ENCODE assay signal across 14 cellular contexts in the genomic region with DNA sequence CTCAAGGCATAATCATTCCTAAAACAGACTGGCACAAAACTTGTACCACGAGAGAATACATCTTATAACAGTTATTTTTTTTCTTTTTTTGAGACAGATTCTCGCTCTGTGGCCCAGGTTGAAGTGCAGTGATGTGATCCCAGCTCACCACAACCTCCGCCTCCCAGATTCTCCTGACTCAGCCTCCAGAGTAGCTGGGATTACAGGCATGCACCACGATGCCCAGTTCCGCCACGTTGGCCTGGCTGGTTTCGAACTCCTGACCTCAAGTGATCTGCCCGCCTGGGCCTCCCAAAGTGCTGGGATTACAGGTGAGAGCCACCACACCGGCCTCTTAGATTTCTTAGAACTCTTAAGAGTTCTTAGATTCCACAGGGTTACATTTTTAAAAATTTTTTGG. TPM values are rescaled to one million over a fixed set of nuclear protein-coding genes. Genes with fewer than 3 reads are reported as not detected.
DNase-seq lines count a peak whose midpoint lies in the region; ATAC-seq and TF ChIP-seq lines count a peak whose summit lies in the region.
"Had no signal": no experiment of that assay in that cellular context is flagged by ENCODE, and none has a peak within 500 bp of the region (broad histone marks: within the 10 kb centered on the region; RNA-seq: fewer than 3 reads in every experiment).

No MANE protein-coding gene starts in this region.

- H2AFZ ChIP-seq in Loucy (ENCODE audit: low read length) (no peak overlapping the region), mammary epithelial cell (ENCODE audit: low read depth, low read length) (no peak overlapping the region)

- peaks cover 8 to 71% (median 15%) of the 10 kb centered on the region in 3 donors for H3K36me3 Mint-ChIP-seq in CD8-positive, alpha-beta memory T cell
- H3K36me3 Mint-ChIP-seq in neural crest cell (ENCODE audit: low read depth): peaks cover 21% of the 10 kb centered on the region

- peaks cover 27% of the 10 kb centered on the region for H3K36me3 ChIP-seq in CD8-positive, alpha-beta memory T cell (ENCODE audit: insufficient read depth, low read length)
- peaks cover 39% of the 10 kb centered on the region for H3K36me3 ChIP-seq in Loucy (ENCODE audit: insufficient read depth, low read length)
- peaks cover 21% of the 10 kb centered on the region for H3K36me3 ChIP-seq in mammary epithelial cell (ENCODE audit: insufficient read depth, low read length)
- peaks cover 4 to 59% (median 43%) of the 10 kb centered on the region in 6 donors for H3K36me3 ChIP-seq in spleen

- H3K27ac Mint-ChIP-seq in CD8-positive, alpha-beta memory T cell: peak overlapping the region; percentile 10 to 89 (median 72)
- no peak overlapping the region for H3K27ac Mint-ChIP-seq in neural crest cell (ENCODE audit: unreplicated experiment)

- peaks cover 81% of the 10 kb centered on the region for H4K20me1 ChIP-seq in Loucy (ENCODE audit: insufficient read depth, low read length, poor library complexity, severe bottlenecking)
- peaks cover 28% of the 10 kb centered on the region for H4K20me1 ChIP-seq in mammary epithelial cell (ENCODE audit: insufficient read depth, low read length)

- dilution Hi-C loops in mammary epithelial cell (cut with HindIII; ENCODE audit: low sequenced_read_pairs): no loop called here

- H3K4me2 ChIP-seq in Loucy (ENCODE audit: low read depth, low read length, poor library complexity, severe bottlenecking) (peak overlapping the region; percentile 91), mammary epithelial cell (ENCODE audit: insufficient read depth, low read depth, low read length) (peak overlapping the region; percentile 99)

- POLR2A ChIA-PET in CD8-positive, alpha-beta memory T cell (lab: Charles Lee): no interaction called here

- H3K4me3 Mint-ChIP-seq in CD8-positive, alpha-beta memory T cell: peak overlapping the region; percentile 29 to 90 (median 64)
- peak overlapping the region; percentile 73 for H3K4me3 Mint-ChIP-seq in neural crest cell

- H3K4me1 ChIP-seq in CD8-positive, alpha-beta memory T cell (ENCODE audit: insufficient read depth, low read length): peaks cover 68% of the 10 kb centered on the region
- H3K4me1 ChIP-seq in Loucy (ENCODE audit: insufficient read depth, low read length, poor library complexity, severe bottlenecking) (peaks cover 56% of the 10 kb centered on the region), mammary epithelial cell (ENCODE audit: insufficient read depth, low read length) (peaks cover 9% of the 10 kb centered on the region), spleen (peaks cover 44 to 82% (median 77%) of the 10 kb centered on the region in 6 donors)

- no peaks in the 10 kb centered on the region for H3K27me3 ChIP-seq in CD8-positive, alpha-beta memory T cell (ENCODE audit: insufficient read depth, low read length, poor library complexity, severe bottlenecking)
- H3K27me3 ChIP-seq in Loucy (ENCODE audit: insufficient read depth, low read length, poor library complexity, severe bottlenecking): peaks cover 5% of the 10 kb centered on the region
- H3K27me3 ChIP-seq in mammary epithelial cell (ENCODE audit: insufficient read depth, low read length): no peaks in the 10 kb centered on the region
- no peaks in the 10 kb centered on the region for H3K27me3 ChIP-seq in spleen (replicated peaks in 1 of 7)
- H3K27me3 ChIP-seq: pancreas, stomach had no signal

- CTCF ChIA-PET in CD8-positive, alpha-beta memory T cell (lab: Charles Lee): interaction anchor here (0.8 to 2.2 kb wide), 8 partner anchors 8 to 165 kb away, joined by 3 to 9 read pairs (median 6); no protein-coding TSS in a partner anchor
- CTCF ChIA-PET in mammary epithelial cell (lab: Charles Lee; ENCODE audit: low non-redundant PET): no interaction called here

- H3F3A ChIP-seq in Loucy (ENCODE audit: low read depth): no peaks in the 10 kb centered on the region; the same call in 1 of the 2 replicates

- WGBS in mammary epithelial cell (ENCODE audit: low coverage, missing lambda C conversion rate): 89% methylated on average over 9 of the region's 9 CpGs
- WGBS in lower leg skin, 2 donors: 83 to 90% methylated on average over 9 of the region's 9 CpGs
- 83 to 91% (median 87%) methylated on average over 9 of the region's 9 CpGs for WGBS in spleen, 5 donors

- no peak overlapping the region for H3K27ac ChIP-seq in CD8-positive, alpha-beta memory T cell (ENCODE audit: low read depth, low read length)
- H3K27ac ChIP-seq in mammary epithelial cell (ENCODE audit: insufficient read depth, low read depth, low read length) (no peak overlapping the region), spleen (no peak overlapping the region)
- H3K27ac ChIP-seq: pancreas had no signal

- no TSS peak for BruUV-seq in mammary epithelial cell (replicated peaks; lab: Mats Ljungman, UMichigan)

- peaks cover 72 to 80% (median 75%) of the 10 kb centered on the region in 3 donors for H3K4me1 Mint-ChIP-seq in CD8-positive, alpha-beta memory T cell
- peaks cover 44% of the 10 kb centered on the region for H3K4me1 Mint-ChIP-seq in neural crest cell

- H3K9me2 ChIP-seq in Loucy (replicated peaks; ENCODE audit: low read depth, low read length): no peaks in the 10 kb centered on the region

- no peak for DNase-seq in CD8-positive, alpha-beta memory T cell
- DNase-seq in mammary epithelial cell (no peak), neural crest cell (ENCODE audit: low read depth, low spot score) (no peak), lower leg skin (ENCODE audit: low spot score in 2 of 2) (no peak), spleen (no peak)
- DNase-seq: DMS79 treated with DMSO at 0.1 percent for 48 hours; pancreas; stimulated activated CD4-positive, alpha-beta T cell treated with anti-CD3 and anti-CD28 coated beads, Interleukin-1b, Interleukin-23, amount 100 ng/mL, for 48 hours; stomach had no signal

- no peak for TF ChIP-seq CTCF in Loucy (conservative IDR thresholded peaks at IDR 0.05; ENCODE audit: low read length)
- no peak for TF ChIP-seq CTCF in mammary epithelial cell (conservative IDR thresholded peaks at IDR 0.05 in 1 of 2, IDR thresholded peaks at IDR 0.05 in 1 of 2; ENCODE audit: extremely low read depth in 1 of 2, insufficient read depth in 1 of 2, low read depth in 1 of 2, low read length in 2 of 2)
- TF ChIP-seq CTCF in neural crest cell (conservative IDR thresholded peaks at IDR 0.05): no peak
- TF ChIP-seq CTCF in lower leg skin (IDR thresholded peaks at IDR 0.05): no peak
- no peak for TF ChIP-seq CTCF in spleen (IDR thresholded peaks at IDR 0.05 in 8 of 11, conservative IDR thresholded peaks at IDR 0.05 in 3 of 11)

- intact Hi-C loops in mammary epithelial cell (cut with micrococcal nuclease) (loop anchor here (2.0 to 5.0 kb wide), 4 partner anchors 48 to 301 kb away; a partner anchor contains a TSS), lower leg skin (cut with DNase I; ENCODE audit: low total_unique reads) (no loop called here), spleen (cut with DNase I; ENCODE audit: low total_unique reads) (loop anchor here (10.0 kb wide), 1 partner anchor 145 kb away; no protein-coding TSS in a partner anchor)

- ATAC-seq in GM21526 (IDR thresholded peaks at IDR 0.05; ENCODE audit: low FRiP score, unreplicated experiment): no peak
- ATAC-seq: activated naive CD4-positive, alpha-beta T cell treated with anti-CD3 and anti-CD28 coated beads, Interleukin-2, amount 50 U/mL, for 72 hours; left lobe of liver; pancreas had no signal

- no peaks in the 10 kb centered on the region for H3K9me3 ChIP-seq in CD8-positive, alpha-beta memory T cell (ENCODE audit: low read length)
- H3K9me3 ChIP-seq in Loucy (ENCODE audit: insufficient read depth, low read depth, low read length) (no peaks in the 10 kb centered on the region), mammary epithelial cell (replicated peaks; ENCODE audit: insufficient read depth, low read length) (no peaks in the 10 kb centered on the region), spleen (no peaks in the 10 kb centered on the region)
- H3K9me3 ChIP-seq: pancreas, stomach had no signal

- in situ Hi-C loops in mammary epithelial cell (cut with MboI; ENCODE audit: low sequenced_read_pairs in 2 of 2): no loop called here

- H3K27me3 Mint-ChIP-seq in CD8-positive, alpha-beta memory T cell: peaks cover 0 to 4% of the 10 kb centered on the region in 2 donors
- H3K27me3 Mint-ChIP-seq in neural crest cell (ENCODE audit: low read depth): peaks cover 8% of the 10 kb centered on the region

- peaks cover 89% of the 10 kb centered on the region for H3K79me2 ChIP-seq in Loucy (ENCODE audit: insufficient read depth, low read length)
- H3K79me2 ChIP-seq in mammary epithelial cell (ENCODE audit: insufficient read depth, low read length): peaks cover 90% of the 10 kb centered on the region

- H3K9ac ChIP-seq in Loucy (ENCODE audit: low read depth, low read length, poor library complexity, severe bottlenecking): peak overlapping the region; percentile 55
- H3K9ac ChIP-seq in mammary epithelial cell (ENCODE audit: insufficient read depth, low read length): no peak overlapping the region

- no peak overlapping the region for H3K4me3 ChIP-seq in CD8-positive, alpha-beta memory T cell (ENCODE audit: low read length)
- H3K4me3 ChIP-seq in Loucy (ENCODE audit: low read length, poor library complexity, severe bottlenecking) (peak overlapping the region; percentile 77), mammary epithelial cell (replicated peaks in 1 of 3; ENCODE audit: insufficient read depth in 1 of 3, low read depth in 2 of 3, low read length in 3 of 3) (no peak overlapping the region), lower leg skin (ENCODE audit: low read depth, poor library complexity, severe bottlenecking) (no peak overlapping the region), spleen (peak overlapping the region in 1 of 8 donors; percentile 11)

- TF ChIP-seq POLR2A in lower leg skin (IDR thresholded peaks at IDR 0.05) (no peak), spleen (IDR thresholded peaks at IDR 0.05) (no peak)

- H3K9me3 Mint-ChIP-seq in CD8-positive, alpha-beta memory T cell: peaks cover 0 to 2% (median 0%) of the 10 kb centered on the region in 5 donors
- no peaks in the 10 kb centered on the region for H3K9me3 Mint-ChIP-seq in neural crest cell
- H3K9me3 Mint-ChIP-seq: activated naive CD4-positive, alpha-beta T cell treated with anti-CD3 and anti-CD28 coated beads, Interleukin-2, amount 50 U/mL, for 72 hours had no signal

RNA-seq across cellular contexts. Expression of a gene that starts 4.1 kb away (rescaled TPM):
- total RNA-seq in CD8-positive, alpha-beta memory T cell: 10 to 100 TPM; 71.4 to 73.5 TPM
- 14.7 TPM for polyA plus RNA-seq in CD8-positive, alpha-beta memory T cell
- total RNA-seq in mammary epithelial cell (10 to 100 TPM; 57.2 to 72.3 TPM), neural crest cell (61.7 and 72.1 TPM in 2 replicates), lower leg skin (10 to 100 TPM; 22.7 to 28.4 (median 23.4) TPM), spleen (10 to 100 TPM; 50.9 to 68.4 (median 58.6) TPM)
- polyA plus RNA-seq in mammary epithelial cell (25.4 TPM), spleen (10 to 100 TPM in 1 of 3 donors, 1 to 10 TPM in 2; 8.7 to 11.1 (median 8.8) TPM)
- 29.4 TPM for polyA minus RNA-seq in mammary epithelial cell

RNA-seq across cellular contexts. Expression of a gene that starts 43.2 kb away (rescaled TPM):
- total RNA-seq in CD8-positive, alpha-beta memory T cell: not detected
- not detected for polyA plus RNA-seq in CD8-positive, alpha-beta memory T cell
- not detected for total RNA-seq in mammary epithelial cell
- polyA plus RNA-seq in mammary epithelial cell: not detected
- polyA minus RNA-seq in mammary epithelial cell: not detected
- total RNA-seq in neural crest cell: 1.9 and 2.4 TPM in 2 replicates
- total RNA-seq in lower leg skin: not detected
- total RNA-seq in spleen: not detected
- not detected for polyA plus RNA-seq in spleen
- total RNA-seq: activated naive CD4-positive, alpha-beta T cell treated with anti-CD3 and anti-CD28 coated beads, Interleukin-2, amount 50 U/mL, for 72 hours; dermis microvascular lymphatic vessel endothelial cell; left lobe of liver; pancreas; stomach had no signal
- polyA plus RNA-seq: pancreas, stomach had no signal
